In genomic region chr1:224809613-224810012, GRCh38 we compare ENCODE assay signal across 21 cellular contexts.
"Had no signal": no experiment of that assay in that cellular context is flagged by ENCODE, and none has a peak within 500 bp of the region (broad histone marks: within the 10 kb centered on the region; RNA-seq: fewer than 3 reads in every experiment).

No MANE protein-coding gene starts in this region.

- H3K27me3 ChIP-seq: adrenal gland had no signal

- H3K4me3 Mint-ChIP-seq: activated CD8-positive, alpha-beta T cell treated with anti-CD3 and anti-CD28 coated beads for 36 hours; activated naive CD8-positive, alpha-beta T cell treated with anti-CD3 and anti-CD28 coated beads, Interleukin-2, amount 10 ng/mL, durations not matched to agents 7 days and 5 days had no signal

- H3K4me3 ChIP-seq: adrenal gland, PC-9 had no signal

- H3K36me3 Mint-ChIP-seq: activated naive CD8-positive, alpha-beta T cell treated with anti-CD3 and anti-CD28 coated beads, Interleukin-2, amount 10 ng/mL, durations not matched to agents 7 days and 5 days had no signal

- H3K27me3 Mint-ChIP-seq: activated CD8-positive, alpha-beta T cell treated with anti-CD3 and anti-CD28 coated beads for 36 hours had no signal

- H3K36me3 ChIP-seq: adrenal gland had no signal

- H3K27ac ChIP-seq: adrenal gland, PC-9, VCaP had no signal

- H3K27ac Mint-ChIP-seq: activated CD8-positive, alpha-beta T cell treated with anti-CD3 and anti-CD28 coated beads for 36 hours; activated naive CD8-positive, alpha-beta T cell treated with anti-CD3 and anti-CD28 coated beads, Interleukin-2, amount 10 ng/mL, durations not matched to agents 7 days and 5 days had no signal

- H3K9me3 ChIP-seq: adrenal gland had no signal

- DNase-seq: activated CD4-positive, alpha-beta T cell treated with anti-CD3 and anti-CD28 coated beads, Interleukin-2, amount 50 U/mL, for 1 hour; activated CD4-positive, CD25-positive, alpha-beta regulatory T cell; activated CD8-positive, alpha-beta memory T cell treated with anti-CD3 and anti-CD28 coated beads, Interleukin-2, amount 50 U/mL, for 48 hours; activated CD8-positive, alpha-beta T cell treated with anti-CD3 and anti-CD28 coated beads for 36 hours; activated naive CD4-positive, alpha-beta T cell treated with anti-CD3 and anti-CD28 coated beads, Interleukin-2, amount 50 U/mL, for 16 hours; activated naive CD8-positive, alpha-beta T cell treated with anti-CD3 and anti-CD28 coated beads, Interleukin-2, amount 10 ng/mL, durations not matched to agents 7 days and 5 days; activated T-cell treated with anti-CD3 and anti-CD28 coated beads, Interleukin-2, amount 50 U/mL, for 1 hour; anterior cingulate cortex; caudate nucleus; KG1; NCI-H1048; NCI-H1417 treated with DMSO at 0.1 percent for 48 hours; NCI-H1694; NCI-H2081; NCI-H510A treated with DMSO at 0.1 percent for 48 hours; NCI-H69; PC-9; SIG-M5; T-helper 1 cell had no signal
